ENCODE assay signal across 34 cellular contexts in the genomic region with DNA sequence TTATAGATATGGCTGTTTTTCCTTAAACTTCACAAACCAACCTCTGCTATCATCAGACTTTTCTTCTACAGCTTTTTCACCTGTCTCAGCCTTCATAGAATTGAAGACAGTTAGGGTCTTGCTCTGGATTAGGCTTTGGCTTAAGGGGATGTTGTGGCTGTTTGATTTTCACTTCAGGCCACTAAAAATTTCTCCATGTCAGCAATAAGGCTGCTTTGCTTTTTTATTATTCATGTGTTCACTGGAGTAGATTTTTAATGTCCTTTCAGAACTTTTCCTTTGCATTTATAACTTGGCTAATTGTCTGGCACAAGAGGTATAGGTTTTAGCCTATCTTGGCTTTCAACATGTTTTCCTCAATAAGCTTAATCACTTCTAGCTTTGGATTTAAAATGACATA.
"Had no signal": no experiment of that assay in that cellular context is flagged by ENCODE, and none has a peak within 500 bp of the region (broad histone marks: within the 10 kb centered on the region; RNA-seq: fewer than 3 reads in every experiment).

No MANE protein-coding gene starts in this region.

- H3K27me3 ChIP-seq: MG63 had no signal

- H3K4me3 ChIP-seq: MG63 had no signal

- H3K36me3 ChIP-seq: MG63 had no signal

- DNase-seq: Karpas-422, Kasumi-1, MG63, MM.1S, MV-4-11, NCI-H1048, NCI-H1092, NCI-H1092 treated with DMSO at 0.1 percent for 48 hours, NCI-H1105, NCI-H1105 treated with DMSO at 0.1 percent for 48 hours, NCI-H1417, NCI-H1417 treated with DMSO at 0.1 percent for 48 hours, NCI-H1436, NCI-H1436 treated with DMSO at 0.1 percent for 48 hours, NCI-H146, NCI-H1694, NCI-H1694 treated with DMSO at 0.1 percent for 48 hours, NCI-H187, NCI-H187 treated with DMSO at 0.1 percent for 48 hours, NCI-H1930, NCI-H2029, NCI-H2029 treated with DMSO at 0.1 percent for 48 hours, NCI-H2081, NCI-H2081 treated with DMSO at 0.1 percent for 48 hours, NCI-H2107, NCI-H2171, NCI-H2171 treated with DMSO at 0.1 percent for 48 hours, NCI-H2227 treated with DMSO at 0.1 percent for 48 hours, NCI-H226, NCI-H345, NCI-H446, NCI-H446 treated with DMSO at 0.1 percent for 48 hours, NCI-H510A, NCI-H510A treated with DMSO at 0.1 percent for 48 hours had no signal
